21 cellular contexts compared by ENCODE assay signal in the genomic region with DNA sequence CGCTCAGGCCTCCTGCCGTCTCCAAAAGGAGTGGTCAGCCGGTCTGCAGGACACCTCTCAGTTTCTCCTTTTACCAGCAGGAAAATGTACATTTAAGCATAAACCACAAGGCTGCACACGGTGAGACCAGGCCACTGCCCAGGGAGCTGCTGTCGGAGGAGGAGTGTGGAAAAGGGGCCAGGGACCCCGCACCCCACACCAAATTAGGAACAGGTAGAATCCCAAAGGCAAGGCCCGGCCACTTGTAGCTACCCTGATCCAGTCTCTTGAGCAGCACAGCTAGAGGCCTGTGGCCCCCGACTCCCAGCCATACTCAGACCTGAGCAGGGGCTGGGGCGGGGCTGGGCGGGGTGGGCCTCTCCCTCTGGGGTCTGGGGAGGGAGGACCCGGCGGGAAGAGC.
DNase-seq lines count a peak whose midpoint lies in the region; ATAC-seq and TF ChIP-seq lines count a peak whose summit lies in the region.
"Had no signal": no experiment of that assay in that cellular context is flagged by ENCODE, and none has a peak within 500 bp of the region (broad histone marks: within the 10 kb centered on the region; RNA-seq: fewer than 3 reads in every experiment).

No MANE protein-coding gene starts in this region.

- TF ChIP-seq CTCF in natural killer cell (IDR thresholded peaks at IDR 0.05): no peak

- H3K27me3 Mint-ChIP-seq in activated CD4-positive, alpha-beta T cell treated with anti-CD3 and anti-CD28 coated beads for 36 hours: no peaks in the 10 kb centered on the region
- no peaks in the 10 kb centered on the region for H3K27me3 Mint-ChIP-seq in activated naive CD8-positive, alpha-beta T cell
- no peaks in the 10 kb centered on the region for H3K27me3 Mint-ChIP-seq in natural killer cell (ENCODE audit: low read depth in 2 of 2)
- H3K27me3 Mint-ChIP-seq: activated B cell treated with CpG ODN at 0.5 μM for 24 hours had no signal

- peak; percentile 25 for TF ChIP-seq POLR2A in GM19193 (IDR thresholded peaks at IDR 0.05; ENCODE audit: extremely low read depth, insufficient read depth, insufficient read length)

- H3K4me1 Mint-ChIP-seq in activated CD4-positive, alpha-beta T cell treated with anti-CD3 and anti-CD28 coated beads for 36 hours: peaks cover 68% of the 10 kb centered on the region
- peaks cover 65% of the 10 kb centered on the region for H3K4me1 Mint-ChIP-seq in activated naive CD8-positive, alpha-beta T cell (ENCODE audit: low read depth)
- peaks cover 46 to 50% of the 10 kb centered on the region in 2 donors for H3K4me1 Mint-ChIP-seq in natural killer cell

- DNase-seq in activated CD4-positive, alpha-beta T cell treated with anti-CD3 and anti-CD28 coated beads for 36 hours: no peak
- no peak for DNase-seq in activated CD4-positive, alpha-beta T cell treated with anti-CD3 and anti-CD28 coated beads, Interleukin-2, amount 50 U/mL, for 4 hours
- DNase-seq in natural killer cell (no peak), NCI-H1436 treated with DMSO at 0.1 percent for 48 hours (lab: John Stamatoyannopoulos, UW) (no peak)
- DNase-seq: activated B cell treated with CpG ODN at 0.5 μM for 24 hours; activated CD8-positive, alpha-beta memory T cell treated with anti-CD3 and anti-CD28 coated beads, Interleukin-2, amount 50 U/mL, for 4 hours; adrenal gland; BE2C; dermis blood vessel endothelial cell; DMS 273 treated with DMSO at 0.1 percent for 48 hours; foreskin melanocyte; hypothalamus; mammary epithelial cell; NCI-H1417 treated with DMSO at 0.1 percent for 48 hours; NCI-H69; SHP77 treated with DMSO at 0.1 percent for 48 hours had no signal

- peaks cover 81% of the 10 kb centered on the region for H3K36me3 Mint-ChIP-seq in activated CD4-positive, alpha-beta T cell treated with anti-CD3 and anti-CD28 coated beads for 36 hours (ENCODE audit: low read depth)
- peaks cover 5% of the 10 kb centered on the region for H3K36me3 Mint-ChIP-seq in activated naive CD8-positive, alpha-beta T cell
- H3K36me3 Mint-ChIP-seq in natural killer cell: no peaks in the 10 kb centered on the region

- POLR2A ChIA-PET in activated CD4-positive, alpha-beta T cell treated with anti-CD3 and anti-CD28 coated beads for 36 hours (lab: Charles Lee): no interaction called here

- peak overlapping the region; percentile 53 for H3K4me3 Mint-ChIP-seq in activated CD4-positive, alpha-beta T cell treated with anti-CD3 and anti-CD28 coated beads for 36 hours
- peak overlapping the region; percentile 81 for H3K4me3 Mint-ChIP-seq in activated naive CD8-positive, alpha-beta T cell
- no peak overlapping the region for H3K4me3 Mint-ChIP-seq in natural killer cell
- H3K4me3 Mint-ChIP-seq: activated B cell treated with CpG ODN at 0.5 μM for 24 hours had no signal

- H3K9me3 Mint-ChIP-seq in activated CD4-positive, alpha-beta T cell treated with anti-CD3 and anti-CD28 coated beads for 36 hours (ENCODE audit: low read depth): no peaks in the 10 kb centered on the region
- no peaks in the 10 kb centered on the region for H3K9me3 Mint-ChIP-seq in activated naive CD8-positive, alpha-beta T cell (ENCODE audit: low read depth)
- H3K9me3 Mint-ChIP-seq in natural killer cell: no peaks in the 10 kb centered on the region
- H3K9me3 Mint-ChIP-seq: activated B cell treated with CpG ODN at 0.5 μM for 24 hours had no signal

- no peak for ATAC-seq in activated CD4-positive, alpha-beta T cell treated with anti-CD3 and anti-CD28 coated beads for 36 hours
- ATAC-seq in natural killer cell (no peak), HG03378 (IDR thresholded peaks at IDR 0.05; ENCODE audit: unreplicated experiment) (no peak), HG02588 (IDR thresholded peaks at IDR 0.05; ENCODE audit: unreplicated experiment) (no peak)
- ATAC-seq: HCT116 had no signal

- peak overlapping the region; percentile 94 for H3K27ac Mint-ChIP-seq in activated CD4-positive, alpha-beta T cell treated with anti-CD3 and anti-CD28 coated beads for 36 hours
- H3K27ac Mint-ChIP-seq in activated naive CD8-positive, alpha-beta T cell: peak overlapping the region; percentile 96
- peak overlapping the region; percentile 86 to 90 for H3K27ac Mint-ChIP-seq in natural killer cell

- intact Hi-C loops in activated CD4-positive, alpha-beta T cell treated with anti-CD3 and anti-CD28 coated beads for 36 hours (cut with DNase I, micrococcal nuclease): loop anchor here (1.0 to 5.0 kb wide), 5 partner anchors 12 to 181 kb away; a partner anchor contains a TSS
- intact Hi-C loops in natural killer cell (cut with micrococcal nuclease): no loop called here

- CTCF ChIA-PET in activated CD4-positive, alpha-beta T cell treated with anti-CD3 and anti-CD28 coated beads for 36 hours (lab: Charles Lee): interaction anchor here (0.5 to 0.9 kb wide), 3 partner anchors 37 to 440 kb away, joined by 3 read pairs; no protein-coding TSS in a partner anchor
